8 cellular contexts compared by ENCODE assay signal in genomic region chr11:104164028-104164520, GRCh38. TPM values are rescaled to one million over a fixed set of nuclear protein-coding genes. Genes with fewer than 3 reads are reported as not detected.
A peak's percentile ranks its signal among the peaks of the same experiment; 100 is the strongest.
DNase-seq lines count a peak whose midpoint lies in the region; ATAC-seq lines count a peak whose summit lies in the region.

PDGFD (minus strand) TSS chr11:104164147.

- ATAC-seq in GM18873 (IDR thresholded peaks at IDR 0.05; ENCODE audit: low FRiP score, unreplicated experiment) (peak; percentile 91), HG03066 (IDR thresholded peaks at IDR 0.05; ENCODE audit: low read depth, unreplicated experiment) (peak; percentile 96), left ventricle myocardium superior (peak; percentile 96)

- DNase-seq in Ammon's horn (ENCODE audit: low spot score) (peak; percentile 30), NCI-H748 (lab: John Stamatoyannopoulos, UW; ENCODE audit: unreplicated experiment) (peak; percentile 66), left ventricle myocardium superior (peak; percentile 80), pulmonary artery endothelial cell (ENCODE audit: low read depth, low spot score) (peak; percentile 64)
- peak; percentile 31 for DNase-seq in activated naive CD8-positive, alpha-beta T cell treated with anti-CD3 and anti-CD28 coated beads for 36 hours
- DNase-seq in activated effector memory CD4-positive, alpha-beta T cell treated with anti-CD3 and anti-CD28 coated beads, Interleukin-2, amount 50 U/mL, for 16 hours = no peak

- H3K4me3 Mint-ChIP-seq in activated naive CD8-positive, alpha-beta T cell treated with anti-CD3 and anti-CD28 coated beads for 36 hours = peak within 1 kb of the TSS; percentile 66

- intact Hi-C loops in left ventricle myocardium superior (cut with micrococcal nuclease) = no loop called here

- H3K27ac Mint-ChIP-seq in activated naive CD8-positive, alpha-beta T cell treated with anti-CD3 and anti-CD28 coated beads for 36 hours = no peak within 1 kb of the TSS

- H3K9me3 Mint-ChIP-seq in activated naive CD8-positive, alpha-beta T cell treated with anti-CD3 and anti-CD28 coated beads for 36 hours = no peaks in the 10 kb centered on the region

- peaks cover 5% of the 10 kb centered on the region for H3K4me1 Mint-ChIP-seq in activated naive CD8-positive, alpha-beta T cell treated with anti-CD3 and anti-CD28 coated beads for 36 hours

- no peaks in the 10 kb centered on the region for H3K36me3 Mint-ChIP-seq in activated naive CD8-positive, alpha-beta T cell treated with anti-CD3 and anti-CD28 coated beads for 36 hours

- H3K27me3 Mint-ChIP-seq in activated naive CD8-positive, alpha-beta T cell treated with anti-CD3 and anti-CD28 coated beads for 36 hours = peaks cover 43% of the 10 kb centered on the region

RNA-seq across cellular contexts. Expression of gene PDGFD, which starts in this region (rescaled TPM):
- not detected for total RNA-seq in activated naive CD8-positive, alpha-beta T cell treated with anti-CD3 and anti-CD28 coated beads for 36 hours
- total RNA-seq in left ventricle myocardium superior = 9.8 TPM
- total RNA-seq in pulmonary artery endothelial cell = 10.0 and 20.2 TPM in 2 replicates

Comparison
In these comparisons a context has a peak if more than half of its experiments do, and no peak if none do; other contexts are left out.
1. RNA of gene PDGFD (total RNA-seq): 10.0 to 20.2 TPM in pulmonary artery endothelial cell and 9.8 TPM in left ventricle myocardium superior (single experiment); not detected in activated naive CD8-positive, alpha-beta T cell treated with anti-CD3 and anti-CD28 coated beads for 36 hours; every median in the first group is over 10 times any median in the second.
2. Peak in DNase-seq in activated naive CD8-positive, alpha-beta T cell treated with anti-CD3 and anti-CD28 coated beads for 36 hours; RNA of the gene not detected or under 1 TPM.
3. Peak in every context shown above with its lines, with median percentiles within 50 percentile points of each other: ATAC-seq.